In the genomic region with DNA sequence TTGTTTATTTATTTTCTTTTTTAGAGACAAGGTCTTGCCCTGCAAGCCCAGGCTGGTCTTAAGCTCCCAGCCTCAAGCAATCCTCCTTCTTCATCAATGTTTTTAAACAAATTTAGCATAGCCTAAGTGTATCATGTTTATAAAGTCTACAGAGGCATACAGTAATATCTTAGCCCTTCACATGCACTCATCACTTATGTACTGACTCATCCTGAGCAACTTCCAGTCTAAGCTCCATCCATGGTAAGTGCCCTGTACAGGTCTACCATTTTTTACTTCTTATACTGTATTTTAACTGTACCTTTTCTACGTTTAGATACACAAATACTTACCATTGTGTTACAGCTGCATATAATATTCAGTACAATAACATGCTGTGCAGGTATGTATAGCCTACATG, we compare ENCODE assay signal across 31 cellular contexts.
"Had no signal": no experiment of that assay in that cellular context is flagged by ENCODE, and none has a peak within 500 bp of the region (broad histone marks: within the 10 kb centered on the region; RNA-seq: fewer than 3 reads in every experiment).

No MANE protein-coding gene starts in this region.

- H3K9me3 ChIP-seq: adrenal gland, body of pancreas, esophagus muscularis mucosa, heart left ventricle had no signal

- H3K9me3 Mint-ChIP-seq: activated CD4-positive, alpha-beta memory T cell treated with anti-CD3 and anti-CD28 coated beads for 36 hours; activated T-cell treated with anti-CD3 and anti-CD28 coated beads, Interleukin-2, amount 50 U/mL, for 24 hours; central memory CD8-positive, alpha-beta T cell; dendritic cell treated with granulocyte-macrophage colony-stimulating factor and Interleukin-4, amounts not matched to agents 40 ng/mL and 50 ng/mL, for 4 days; endodermal cell; WTC11 had no signal

- H3K27ac ChIP-seq: adrenal gland, body of pancreas, cardiac muscle cell, coronary artery, dorsolateral prefrontal cortex, esophagus muscularis mucosa, heart left ventricle, VCaP had no signal

- H3K4me1 ChIP-seq: adrenal gland, body of pancreas, esophagus muscularis mucosa, heart left ventricle had no signal

- H3K27me3 ChIP-seq: adrenal gland, body of pancreas, cardiac muscle cell, dorsolateral prefrontal cortex, esophagus muscularis mucosa, heart left ventricle had no signal

- H3K36me3 Mint-ChIP-seq: activated CD4-positive, alpha-beta memory T cell treated with anti-CD3 and anti-CD28 coated beads for 36 hours; activated naive CD8-positive, alpha-beta T cell; WTC11 had no signal

- H3K36me3 ChIP-seq: adrenal gland, cardiac muscle cell, esophagus muscularis mucosa, heart left ventricle had no signal

- H3K4me1 Mint-ChIP-seq: central memory CD8-positive, alpha-beta T cell; T-helper 17 cell had no signal

- H3K4me3 ChIP-seq: adrenal gland, body of pancreas, cardiac muscle cell, coronary artery, dorsolateral prefrontal cortex, esophagus muscularis mucosa, heart left ventricle had no signal

- DNase-seq: activated CD4-positive, alpha-beta memory T cell treated with anti-CD3 and anti-CD28 coated beads for 36 hours; activated CD4-positive, alpha-beta T cell treated with anti-CD3 and anti-CD28 coated beads for 1 hour; activated CD4-positive, alpha-beta T cell treated with anti-CD3 and anti-CD28 coated beads for 48 hours; activated CD4-positive, alpha-beta T cell treated with anti-CD3 and anti-CD28 coated beads, Interleukin-2, amount 50 U/mL, for 1 hour; activated CD8-positive, alpha-beta memory T cell treated with anti-CD3 and anti-CD28 coated beads, Interleukin-2, amount 50 U/mL, for 48 hours; activated gamma-delta T cell treated with Interleukin-2 at 50 U/mL for 16 hours; activated naive CD4-positive, alpha-beta T cell treated with anti-CD3 and anti-CD28 coated beads, Interleukin-2, amount 50 U/mL, for 16 hours; activated naive CD4-positive, alpha-beta T cell treated with Interleukin-2 at 50 U/mL for 16 hours; activated T-cell treated with anti-CD3 and anti-CD28 coated beads for 4 hours; activated T-cell treated with anti-CD3 and anti-CD28 coated beads, Interleukin-2, amount 50 U/mL, for 24 hours; activated T-cell treated with anti-CD3 and anti-CD28 coated beads, Interleukin-2, amount 50 U/mL, for 72 hours; adrenal gland; amygdala; aorta; body of pancreas; dorsolateral prefrontal cortex; effector memory CD4-positive, alpha-beta T cell; endodermal cell; erythroblast; heart left ventricle; hypothalamus; T-helper 1 cell; T-helper 17 cell had no signal

- ATAC-seq: activated T-cell treated with anti-CD3 and anti-CD28 coated beads, Interleukin-2, amount 50 U/mL, for 72 hours; body of pancreas; heart left ventricle; T-helper 17 cell; WTC11 had no signal

- H3K27me3 Mint-ChIP-seq: activated CD4-positive, alpha-beta memory T cell treated with anti-CD3 and anti-CD28 coated beads for 36 hours; activated naive CD8-positive, alpha-beta T cell; activated T-cell treated with anti-CD3 and anti-CD28 coated beads, Interleukin-2, amount 50 U/mL, for 24 hours; central memory CD8-positive, alpha-beta T cell; dendritic cell treated with granulocyte-macrophage colony-stimulating factor and Interleukin-4, amounts not matched to agents 40 ng/mL and 50 ng/mL, for 4 days; T-helper 17 cell had no signal

- H3K27ac Mint-ChIP-seq: activated CD4-positive, alpha-beta memory T cell treated with anti-CD3 and anti-CD28 coated beads for 36 hours; activated naive CD8-positive, alpha-beta T cell; activated T-cell treated with anti-CD3 and anti-CD28 coated beads, Interleukin-2, amount 50 U/mL, for 24 hours; activated T-cell treated with anti-CD3 and anti-CD28 coated beads, Interleukin-2, amount 50 U/mL, for 72 hours; dendritic cell treated with granulocyte-macrophage colony-stimulating factor and Interleukin-4, amounts not matched to agents 40 ng/mL and 50 ng/mL, for 4 days; endodermal cell; T-helper 17 cell; WTC11 had no signal

- H3K4me3 Mint-ChIP-seq: activated CD4-positive, alpha-beta memory T cell treated with anti-CD3 and anti-CD28 coated beads for 36 hours; activated naive CD8-positive, alpha-beta T cell; activated T-cell treated with anti-CD3 and anti-CD28 coated beads, Interleukin-2, amount 50 U/mL, for 24 hours; activated T-cell treated with anti-CD3 and anti-CD28 coated beads, Interleukin-2, amount 50 U/mL, for 72 hours; central memory CD8-positive, alpha-beta T cell; dendritic cell treated with granulocyte-macrophage colony-stimulating factor and Interleukin-4, amounts not matched to agents 40 ng/mL and 50 ng/mL, for 4 days; endodermal cell; T-helper 17 cell; WTC11 had no signal
